In genomic region chr3:115503386-115503785, GRCh38 we compare ENCODE assay signal across 19 cellular contexts.
DNase-seq lines count a peak whose midpoint lies in the region; ATAC-seq and TF ChIP-seq lines count a peak whose summit lies in the region.
"Had no signal": no experiment of that assay in that cellular context is flagged by ENCODE, and none has a peak within 500 bp of the region (broad histone marks: within the 10 kb centered on the region; RNA-seq: fewer than 3 reads in every experiment).

No MANE protein-coding gene starts in this region.

- intact Hi-C loops in PC-9 (cut with micrococcal nuclease; ENCODE audit: unreplicated experiment) = no loop called here
- intact Hi-C loops in aorta (cut with DNase I) = no loop called here

- POLR2A ChIA-PET in PC-9 (lab: Charles Lee; ENCODE audit: unreplicated experiment) = no interaction called here

- H3K9me3 ChIP-seq in PC-9 (ENCODE audit: insufficient read depth, low read depth) (no peaks in the 10 kb centered on the region), aorta (ENCODE audit: control insufficient read depth, low read length) (no peaks in the 10 kb centered on the region)

- H3K4me2 ChIP-seq in PC-9 = no peak overlapping the region
- H3K4me2 ChIP-seq: BLaER1, GM23338, KMS-11 had no signal

- ATAC-seq in HG02884 (IDR thresholded peaks at IDR 0.05; ENCODE audit: unreplicated experiment) = no peak
- ATAC-seq in aorta (ENCODE audit: low FRiP score) = no peak
- ATAC-seq: GM23338 had no signal

- H3K4me1 ChIP-seq in PC-9 (replicated peaks; ENCODE audit: insufficient read depth) (no peaks in the 10 kb centered on the region), aorta (ENCODE audit: control insufficient read depth in 1 of 2, insufficient read depth in 2 of 2, low read length in 2 of 2) (peaks cover 0 to 2% of the 10 kb centered on the region in 2 donors)
- H3K4me1 ChIP-seq: BLaER1 had no signal

- H3F3A ChIP-seq in PC-9 (ENCODE audit: insufficient read depth, low read depth) = no peaks in the 10 kb centered on the region

- H3K79me2 ChIP-seq in PC-9 (ENCODE audit: low read depth) = no peaks in the 10 kb centered on the region

- WGBS in aorta, 2 donors = 70 to 98% methylated on average over 2 of the region's 2 CpGs

- no TSS peak for BruUV-seq in PC-9 (replicated peaks; lab: Mats Ljungman, UMichigan)

- peak; percentile 20 for DNase-seq in DMS79 treated with DMSO at 0.1 percent for 48 hours (lab: John Stamatoyannopoulos, UW)
- DNase-seq in DMS79 (lab: John Stamatoyannopoulos, UW) = no peak
- DNase-seq in NCI-H146 treated with DMSO at 0.1 percent for 48 hours (lab: John Stamatoyannopoulos, UW; ENCODE audit: unreplicated experiment) = peak; percentile 48
- DNase-seq in NCI-H345 treated with DMSO at 0.1 percent for 48 hours (lab: John Stamatoyannopoulos, UW; ENCODE audit: unreplicated experiment) = peak; percentile 68
- DNase-seq in left kidney (ENCODE audit: low read depth, low spot score) = peak; percentile 36
- DNase-seq in PC-9 = no peak
- no peak for DNase-seq in aorta
- DNase-seq: 8988T; CD8-positive, alpha-beta memory T cell; NCI-H1092; NCI-H2029; NCI-H510A treated with DMSO at 0.1 percent for 48 hours; OCI-M1; RPMI8226; SIG-M5 had no signal

- H3K36me3 ChIP-seq in PC-9 (ENCODE audit: low read depth) (no peaks in the 10 kb centered on the region), aorta (ENCODE audit: control insufficient read depth in 1 of 2, insufficient read depth in 2 of 2, low read length in 1 of 2) (no peaks in the 10 kb centered on the region)
- H3K36me3 ChIP-seq: BLaER1 had no signal

- no peak overlapping the region for H2AFZ ChIP-seq in PC-9
- H2AFZ ChIP-seq: GM23338 had no signal

- H4K20me1 ChIP-seq in PC-9 (ENCODE audit: insufficient read depth) = no peaks in the 10 kb centered on the region
- H4K20me1 ChIP-seq: BLaER1 had no signal

- CTCF ChIA-PET in PC-9 (lab: Charles Lee) = no interaction called here

- TF ChIP-seq CTCF in PC-9 (conservative IDR thresholded peaks at IDR 0.05) = no peak

- H3K27ac ChIP-seq in PC-9 = no peak overlapping the region
- H3K27ac ChIP-seq in aorta (ENCODE audit: low read depth in 1 of 2, low read length in 2 of 2) = no peak overlapping the region
- H3K27ac ChIP-seq: BLaER1, KMS-11 had no signal

- no peaks in the 10 kb centered on the region for H3K9me2 ChIP-seq in PC-9 (ENCODE audit: insufficient read depth)

- H3K27me3 ChIP-seq in PC-9 (ENCODE audit: insufficient read depth, low read depth) = no peaks in the 10 kb centered on the region
- no peaks in the 10 kb centered on the region for H3K27me3 ChIP-seq in aorta (ENCODE audit: control insufficient read depth in 1 of 2, insufficient read depth in 2 of 2, low read length in 1 of 2)
- H3K27me3 ChIP-seq: BLaER1 had no signal

- no peak overlapping the region for H3K4me3 ChIP-seq in PC-9
- H3K4me3 ChIP-seq in aorta (ENCODE audit: low read length in 2 of 2) = no peak overlapping the region
- H3K4me3 ChIP-seq: BLaER1, GM23338 had no signal

Comparison
In these comparisons a context has a peak if more than half of its experiments do, and no peak if none do; other contexts are left out.
1. DNase-seq: peak in DMS79 treated with DMSO at 0.1 percent for 48 hours (single experiment), NCI-H146 treated with DMSO at 0.1 percent for 48 hours (single experiment), NCI-H345 treated with DMSO at 0.1 percent for 48 hours (single experiment) and left kidney (single experiment); none in DMS79 (single experiment), PC-9 (0 of 2) and aorta (0 of 2).